Comparison of ENCODE assay signal across 8 cellular contexts in genomic region chr1:19882111-19883071, GRCh38. TPM values are rescaled to one million over a fixed set of nuclear protein-coding genes. Genes with fewer than 3 reads are reported as not detected.
DNase-seq lines count a peak whose midpoint lies in the region; ATAC-seq and TF ChIP-seq lines count a peak whose summit lies in the region.

Gene OTUD3, plus strand, starts transcription at chr1:19882395. Its CDS starts 119 bp downstream, at chr1:19882514.

- no TSS peak for BruUV-seq in Panc1 (replicated peaks; lab: Mats Ljungman, UMichigan)

- POLR2A ChIA-PET in Panc1 (lab: Charles Lee): interaction anchor here (0.6 to 0.7 kb wide), 3 partner anchors 73 to 447 kb away, joined by 3 to 4 read pairs (median 3); no protein-coding TSS in a partner anchor

- ATAC-seq in DND-41 (ENCODE audit: insufficient read depth, low read depth) (peak; percentile 95), GM21737 (IDR thresholded peaks at IDR 0.05; ENCODE audit: unreplicated experiment) (peak; percentile 91), Panc1 (peak; percentile 99)

- H3K9me3 ChIP-seq in DND-41 (ENCODE audit: insufficient read depth, low read length, severe bottlenecking) (no peaks in the 10 kb centered on the region), Panc1 (ENCODE audit: control insufficient read depth, insufficient read depth, low read depth, low read length) (no peaks in the 10 kb centered on the region), esophagus muscularis mucosa (no peaks in the 10 kb centered on the region)

- H3K36me3 ChIP-seq in DND-41 (ENCODE audit: insufficient read depth, low read length) (peaks cover 6% of the 10 kb centered on the region), KMS-11 (ENCODE audit: insufficient read depth) (no peaks in the 10 kb centered on the region), Panc1 (ENCODE audit: control insufficient read depth, insufficient read depth, low read length) (peaks cover 3% of the 10 kb centered on the region; the same call in 1 of the 2 replicates), esophagus muscularis mucosa (no peaks in the 10 kb centered on the region)

- no peak for TF ChIP-seq POLR2A in esophagus muscularis mucosa (IDR thresholded peaks at IDR 0.05; ENCODE audit: low read depth)

- peak within 1 kb of the TSS; percentile 91 for H2AFZ ChIP-seq in DND-41 (ENCODE audit: low read depth, low read length)
- H2AFZ ChIP-seq in KMS-11 (ENCODE audit: low read depth): peak within 1 kb of the TSS; percentile 44

- CTCF ChIA-PET in Panc1 (lab: Charles Lee): interaction anchor here (0.6 to 1.0 kb wide), 2 partner anchors 35 to 167 kb away, joined by 3 to 5 read pairs; no protein-coding TSS in a partner anchor

- intact Hi-C loops in Panc1 (cut with micrococcal nuclease; ENCODE audit: unreplicated experiment) (no loop called here), esophagus muscularis mucosa (cut with DNase I) (no loop called here)

- DNase-seq in DND-41 (peak; percentile 96), Panc1 (ENCODE audit: low read depth, low spot score) (peak; percentile 94), esophagus muscularis mucosa (ENCODE audit: extremely low spot score) (peak; percentile 99), myocyte (ENCODE audit: low read depth) (peak; percentile 99)
- DNase-seq in activated T-cell treated with anti-CD3 and anti-CD28 coated beads, Interleukin-2, amount 50 U/mL, for 48 hours: peak; percentile 94 to 95
- peak; percentile 86 to 91 for DNase-seq in stimulated activated CD8-positive, alpha-beta memory T cell treated with anti-CD3 and anti-CD28 coated beads, Interleukin-7, amount 100 ng/mL, for 48 hours (ENCODE audit: extremely low read depth in 1 of 2, low read depth in 1 of 2)

- TF ChIP-seq CTCF in DND-41 (IDR thresholded peaks at IDR 0.05; ENCODE audit: borderline replicate concordance, extremely low read depth, low read length, poor library complexity, severe bottlenecking): peak; percentile 94
- peak; percentile 88 for TF ChIP-seq CTCF in KMS-11 (conservative IDR thresholded peaks at IDR 0.05; ENCODE audit: low read depth, low read length)
- peak; percentile 94 for TF ChIP-seq CTCF in Panc1 (IDR thresholded peaks at IDR 0.05)
- TF ChIP-seq CTCF in esophagus muscularis mucosa (IDR thresholded peaks at IDR 0.05): peak; percentile 89 to 95 (median 94)

- peaks cover 50% of the 10 kb centered on the region for H3K79me2 ChIP-seq in DND-41 (ENCODE audit: insufficient read depth, low read length)
- H3K79me2 ChIP-seq in KMS-11 (ENCODE audit: insufficient read depth, low read depth): peaks cover 38% of the 10 kb centered on the region; the same call in 1 of the 2 replicates

- H3K4me3 ChIP-seq in DND-41 (ENCODE audit: low read depth in 1 of 2, low read length in 2 of 2) (peak within 1 kb of the TSS; percentile 72 to 80), KMS-11 (IDR thresholded peaks at IDR 0.05; ENCODE audit: insufficient read depth, low read depth, low read length) (peak within 1 kb of the TSS; percentile 89), Panc1 (ENCODE audit: low read depth in 2 of 2, low read length in 2 of 2) (peak within 1 kb of the TSS; percentile 82 to 86), esophagus muscularis mucosa (peak within 1 kb of the TSS; percentile 71 to 98 (median 86))

- H3K9ac ChIP-seq in DND-41 (ENCODE audit: low read depth, low read length) (peak within 1 kb of the TSS; percentile 89), KMS-11 (peak within 1 kb of the TSS; percentile 65)

- no peaks in the 10 kb centered on the region for H3K27me3 ChIP-seq in DND-41 (ENCODE audit: insufficient read depth, low read length, poor library complexity)
- H3K27me3 ChIP-seq in KMS-11 (ENCODE audit: insufficient read depth, low read depth): no peaks in the 10 kb centered on the region
- H3K27me3 ChIP-seq in Panc1 (ENCODE audit: control insufficient read depth, insufficient read depth, low read length): no peaks in the 10 kb centered on the region
- peaks cover 0 to 4% (median 0%) of the 10 kb centered on the region in 4 donors for H3K27me3 ChIP-seq in esophagus muscularis mucosa

- WGBS in esophagus muscularis mucosa: 0% methylated on average over 9 of the region's 97 CpGs

- in situ Hi-C loops in Panc1 (cut with HindIII; ENCODE audit: low pct_unique_long_range_greater_than_20kb, low sequenced_read_pairs): no loop called here

- H4K20me1 ChIP-seq in DND-41 (ENCODE audit: insufficient read depth, low read length) (peaks cover 21% of the 10 kb centered on the region; the same call in 1 of the 2 replicates), KMS-11 (ENCODE audit: insufficient read depth) (no peaks in the 10 kb centered on the region)

- H3K4me1 ChIP-seq in DND-41 (ENCODE audit: insufficient read depth, low read length) (peaks cover 28% of the 10 kb centered on the region), KMS-11 (ENCODE audit: low read depth, poor library complexity, severe bottlenecking) (peaks cover 11% of the 10 kb centered on the region), Panc1 (ENCODE audit: control insufficient read depth, insufficient read depth, low read length) (peaks cover 9% of the 10 kb centered on the region), esophagus muscularis mucosa (peaks cover 9 to 34% (median 28%) of the 10 kb centered on the region in 4 donors)

- H3K4me2 ChIP-seq in DND-41 (ENCODE audit: insufficient read depth, low read length) (peak within 1 kb of the TSS; percentile 69), KMS-11 (peak within 1 kb of the TSS; percentile 96)

- no peak for TF ChIP-seq EP300 in esophagus muscularis mucosa (IDR thresholded peaks at IDR 0.05)

- H3K27ac ChIP-seq in DND-41 (ENCODE audit: low read length): peak within 1 kb of the TSS; percentile 81
- H3K27ac ChIP-seq in KMS-11: peak within 1 kb of the TSS; percentile 45; the same call in 1 of the 2 replicates
- peak within 1 kb of the TSS; percentile 84 for H3K27ac ChIP-seq in Panc1 (ENCODE audit: low read length)
- H3K27ac ChIP-seq in esophagus muscularis mucosa (replicated peaks in 1 of 4): peak within 1 kb of the TSS; percentile 86 to 96 (median 95)

RNA-seq across cellular contexts. Expression of gene OTUD3, which starts in this region (rescaled TPM):
- total RNA-seq in Panc1 (2021; ENCODE audit: unreplicated experiment) (14.1 TPM), esophagus muscularis mucosa (10 to 100 TPM in 1 of 4 donors, 1 to 10 TPM in 3; 5.1 to 14.9 (median 6.3) TPM), myocyte (10.6 and 12.5 TPM in 2 replicates)
- 4.5 TPM for polyA plus RNA-seq in Panc1 (2012; ENCODE audit: insufficient read length)
- polyA plus RNA-seq in myocyte (2012): 5.0 TPM

Comparison
In these comparisons a context has a peak if more than half of its experiments do, and no peak if none do; other contexts are left out.
1. Peak in every context shown above with its lines: DNase-seq, ATAC-seq, H3K4me3 ChIP-seq and H3K27ac ChIP-seq.
2. H3K27ac ChIP-seq: peak in every context shown above with its lines; median percentile 95 in esophagus muscularis mucosa; 84 in Panc1; 81 in DND-41; 45 in KMS-11.